In the genomic region with DNA sequence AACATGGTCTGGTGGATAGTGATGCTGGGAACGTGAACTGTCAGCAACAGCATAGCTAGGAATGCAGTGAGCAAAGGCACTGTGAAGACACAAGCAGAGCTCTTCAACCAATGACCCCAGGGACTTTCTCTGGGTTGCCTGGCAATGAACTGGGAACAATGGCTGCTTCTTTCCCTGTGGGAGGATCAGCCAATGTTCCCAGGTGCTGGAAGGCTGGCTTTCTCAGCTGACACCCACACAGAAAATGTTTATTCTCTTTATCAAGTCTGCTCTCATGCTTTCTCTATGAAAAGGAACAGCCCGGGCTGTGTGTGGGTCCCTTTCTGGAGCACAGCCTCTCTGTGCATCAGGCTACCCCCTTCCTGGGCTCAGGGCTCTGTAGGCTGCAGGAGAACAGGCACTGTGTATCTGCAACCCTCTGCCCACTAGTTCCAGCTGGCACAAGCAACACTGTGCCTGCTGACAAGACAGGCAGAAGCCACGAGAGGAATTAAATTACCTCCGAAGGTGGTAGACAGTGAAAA, we compare ENCODE assay signal across 1 cellular context.
TF ChIP-seq lines count a peak whose summit lies in the region.

No MANE protein-coding gene starts in this region.

TF ChIP-seq in HepG2, 621 proteins besides CTCF, POLR2A, EP300 and RAD21 (continued from another document):
- 0 out of 2 replicates have a peak, but pooled peaks have one; percentile 7 for TF ChIP-seq TFAP4 (IDR thresholded peaks at IDR 0.05; ENCODE audit: borderline replicate concordance, low read depth)
TF ChIP-seq in HepG2: peak in this region for 7.
